Comparison of ENCODE assay signal across 8 cellular contexts in genomic region chr14:75426332-75427125, GRCh38. TPM values are rescaled to one million over a fixed set of nuclear protein-coding genes. Genes with fewer than 3 reads are reported as not detected.
DNase-seq lines count a peak whose midpoint lies in the region; ATAC-seq and TF ChIP-seq lines count a peak whose summit lies in the region.

No MANE protein-coding gene starts in this region.

- H3K4me1 ChIP-seq in HUES48 (ENCODE audit: control insufficient read depth, insufficient read depth, low read length), result peaks cover 27% of the 10 kb centered on the region
- H3K4me1 ChIP-seq in trophoblast cell (ENCODE audit: control insufficient read depth in 1 of 2, insufficient read depth in 2 of 2, low read length in 2 of 2), result peaks cover 34 to 47% of the 10 kb centered on the region in 2 experiments
- H3K4me1 ChIP-seq in PC-3 (ENCODE audit: insufficient read depth, low read length), result peaks cover 6% of the 10 kb centered on the region; the same call in 1 of the 2 replicates

- peak overlapping the region; percentile 81 for H4K8ac ChIP-seq in trophoblast cell (ENCODE audit: low read depth, low read length)

- H2AFZ ChIP-seq in trophoblast cell (ENCODE audit: insufficient read depth, low read length, poor library complexity) (no peak overlapping the region), PC-3 (ENCODE audit: low read length) (no peak overlapping the region)

- intact Hi-C loops in PC-3 (cut with micrococcal nuclease), result loop anchor here (10.0 kb wide), 1 partner anchor 58 kb away; no protein-coding TSS in a partner anchor

- peak overlapping the region; percentile 82 for H2BK5ac ChIP-seq in trophoblast cell (ENCODE audit: low read depth, low read length, poor library complexity)

- H3K36me3 Mint-ChIP-seq in central memory CD8-positive, alpha-beta T cell (ENCODE audit: insufficient read depth), result peaks cover 2% of the 10 kb centered on the region

- H3K18ac ChIP-seq in trophoblast cell (ENCODE audit: low read length), result peak overlapping the region; percentile 84

- ATAC-seq in GM21367 (IDR thresholded peaks at IDR 0.05; ENCODE audit: unreplicated experiment) (peak; percentile 48), PC-3 (no peak)
- no peak for ATAC-seq in central memory CD8-positive, alpha-beta T cell (replicated peaks; ENCODE audit: extremely low read depth, poor library complexity, severe bottlenecking)

- H3K79me2 ChIP-seq in trophoblast cell (ENCODE audit: control insufficient read depth, insufficient read depth, low read length, poor library complexity) (peaks cover 28% of the 10 kb centered on the region), PC-3 (ENCODE audit: low read length) (no peaks in the 10 kb centered on the region)

- H3K36me3 ChIP-seq in HUES48 (ENCODE audit: control insufficient read depth, insufficient read depth, low read length) (no peaks in the 10 kb centered on the region), trophoblast cell (ENCODE audit: control insufficient read depth in 1 of 2, insufficient read depth in 2 of 2, low read length in 2 of 2) (peaks cover 3% of the 10 kb centered on the region in 2 experiments), PC-3 (ENCODE audit: low read depth, low read length) (no peaks in the 10 kb centered on the region)

- WGBS in trophoblast cell (ENCODE audit: extremely low coverage, insufficient coverage, insufficient read length), result no CpG with 5 or more reads among the region's 10 CpGs

- H3K9ac ChIP-seq in HUES48 (ENCODE audit: low read depth, low read length), result no peak overlapping the region
- no peak overlapping the region for H3K9ac ChIP-seq in trophoblast cell (ENCODE audit: low read length)
- H3K9ac ChIP-seq in PC-3 (ENCODE audit: low read length), result no peak overlapping the region

- POLR2A ChIA-PET in PC-3 (lab: Charles Lee; ENCODE audit: unreplicated experiment), result no interaction called here

- peaks cover 22% of the 10 kb centered on the region for H3K27me3 ChIP-seq in HUES48 (ENCODE audit: control insufficient read depth, insufficient read depth, low read length)
- H3K27me3 ChIP-seq in trophoblast cell (ENCODE audit: insufficient read depth, low read length), result no peaks in the 10 kb centered on the region
- H3K27me3 ChIP-seq in PC-3 (ENCODE audit: low read length), result 0 out of 2 replicates have a peak, but pooled peaks cover 12% of the 10 kb centered on the region

- H4K91ac ChIP-seq in trophoblast cell (ENCODE audit: low read depth, low read length), result peak overlapping the region; percentile 80

- H3K27ac ChIP-seq in HUES48 (ENCODE audit: low read depth, low read length) (no peak overlapping the region), trophoblast cell (ENCODE audit: low read depth, low read length) (no peak overlapping the region), PC-3 (ENCODE audit: low read length) (no peak overlapping the region)

- no peak overlapping the region for H3K4ac ChIP-seq in trophoblast cell (ENCODE audit: low read depth, low read length)

- TF ChIP-seq CTCF in GM12875 (IDR thresholded peaks at IDR 0.05; ENCODE audit: borderline replicate concordance, insufficient read depth, low read depth, low read length) (no peak), PC-3 (conservative IDR thresholded peaks at IDR 0.05; ENCODE audit: low read depth, low read length) (no peak)

- no peaks in the 10 kb centered on the region for H4K20me1 ChIP-seq in PC-3 (ENCODE audit: low read length)

- peaks cover 38% of the 10 kb centered on the region for H3K27me3 Mint-ChIP-seq in central memory CD8-positive, alpha-beta T cell

- H3K4me3 ChIP-seq in GM12875 (ENCODE audit: low read depth, low read length), result peak overlapping the region; percentile 86
- peak overlapping the region; percentile 74 for H3K4me3 ChIP-seq in HUES48 (ENCODE audit: low read depth, low read length)
- no peak overlapping the region for H3K4me3 ChIP-seq in trophoblast cell (ENCODE audit: low read depth, low read length)
- H3K4me3 ChIP-seq in PC-3 (ENCODE audit: low read length), result no peak overlapping the region

- peak overlapping the region; percentile 75 for H2BK120ac ChIP-seq in trophoblast cell (ENCODE audit: insufficient read depth, low read length, poor library complexity)

- no peaks in the 10 kb centered on the region for H3K9me3 Mint-ChIP-seq in central memory CD8-positive, alpha-beta T cell

- no TSS peak for BruUV-seq in PC-3 (replicated peaks; lab: Mats Ljungman, UMichigan)

- H3K23ac ChIP-seq in trophoblast cell (ENCODE audit: low read length), result no peak overlapping the region

- H3K4me3 Mint-ChIP-seq in central memory CD8-positive, alpha-beta T cell, result peak overlapping the region; percentile 54

- H3K9me2 ChIP-seq in PC-3 (replicated peaks; ENCODE audit: low read length), result no peaks in the 10 kb centered on the region

- no peaks in the 10 kb centered on the region for H3F3A ChIP-seq in PC-3 (ENCODE audit: low read length, unreplicated experiment)

- no peak overlapping the region for H4K12ac ChIP-seq in trophoblast cell (ENCODE audit: low read depth, low read length)

- 0 out of 2 replicates have a peak, but pooled peaks cover 3% of the 10 kb centered on the region for H3K9me3 ChIP-seq in HUES48 (ENCODE audit: control insufficient read depth, insufficient read depth, low read length)
- no peaks in the 10 kb centered on the region for H3K9me3 ChIP-seq in trophoblast cell (ENCODE audit: insufficient read depth, low read depth, low read length)
- no peaks in the 10 kb centered on the region for H3K9me3 ChIP-seq in PC-3 (ENCODE audit: low read length)

- DNase-seq in central memory CD8-positive, alpha-beta T cell (ENCODE audit: low spot score in 2 of 2), result no peak
- DNase-seq in trophoblast cell, result peak in 1 of 2 donors; percentile 27
- DNase-seq in NCI-H2029 (lab: John Stamatoyannopoulos, UW), result no peak
- no peak for DNase-seq in kidney glomerular epithelial cell (lab: John Stamatoyannopoulos, UW)
- no peak for DNase-seq in PC-3

- H3K14ac ChIP-seq in trophoblast cell (ENCODE audit: low read length), result peak overlapping the region; percentile 71

- CTCF ChIA-PET in PC-3 (lab: Charles Lee), result no interaction called here

- H3K4me2 ChIP-seq in trophoblast cell (ENCODE audit: low read length) (peak overlapping the region; percentile 81), PC-3 (ENCODE audit: low read length) (no peak overlapping the region)

- peak overlapping the region; percentile 78 for H2BK12ac ChIP-seq in trophoblast cell (ENCODE audit: low read length)

- H3K27ac Mint-ChIP-seq in central memory CD8-positive, alpha-beta T cell (ENCODE audit: low read depth), result no peak overlapping the region

- no peaks in the 10 kb centered on the region for H3K4me1 Mint-ChIP-seq in central memory CD8-positive, alpha-beta T cell

- peaks cover 21% of the 10 kb centered on the region for H3K79me1 ChIP-seq in trophoblast cell (ENCODE audit: low read length)

- peak overlapping the region; percentile 39 for H2AK5ac ChIP-seq in trophoblast cell (ENCODE audit: low read length)

RNA-seq across cellular contexts. Expression of gene JDP2, which starts 1.3 kb away (rescaled TPM):
- polyA plus RNA-seq in trophoblast cell (2013), result 39.5 and 42.3 TPM in 2 replicates
- 5.8 and 8.2 TPM in 2 replicates for total RNA-seq in PC-3 (2014; rRNA removed)

Comparison
In these comparisons a context has a peak if more than half of its experiments do, and no peak if none do; other contexts are left out.
1. H3K4me3 ChIP-seq: peak in GM12875 (single experiment) and HUES48 (single experiment); none in trophoblast cell (single experiment) and PC-3 (single experiment).